ENCODE assay signal across 1 cellular context in the genomic region with DNA sequence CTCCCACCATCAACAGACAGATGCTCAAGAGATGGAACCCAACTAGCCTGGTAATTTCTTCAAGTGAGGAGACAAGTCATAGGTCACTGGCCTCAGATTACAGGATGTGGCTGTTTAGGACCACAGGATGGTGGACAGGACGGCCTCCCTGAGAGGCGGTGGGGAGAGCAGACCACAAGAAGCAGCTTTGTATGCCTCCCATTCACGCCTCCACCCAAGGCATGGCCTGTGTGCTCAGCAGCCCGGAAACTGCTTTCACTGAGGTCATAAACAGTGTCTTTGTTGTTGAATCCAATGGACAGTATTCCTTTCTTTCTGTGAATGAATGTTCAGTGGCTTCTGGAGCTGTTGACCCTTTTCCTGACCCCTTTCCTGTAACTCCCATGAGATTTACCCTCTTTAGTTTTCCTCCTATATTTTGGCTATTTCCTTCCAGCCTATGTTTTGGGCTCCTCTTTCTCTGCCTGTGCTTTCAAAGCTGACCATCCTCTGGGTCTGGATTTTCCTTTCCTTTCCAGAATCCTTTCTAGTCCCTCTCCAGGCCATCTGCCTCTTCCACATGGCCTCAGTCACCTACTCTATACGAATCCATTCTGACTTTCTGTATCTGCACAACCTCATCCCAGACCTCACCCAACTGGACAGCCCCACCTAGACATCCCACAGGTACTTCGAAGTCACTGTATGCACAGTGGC.
TF ChIP-seq lines count a peak whose summit lies in the region.

No MANE protein-coding gene starts in this region.

TF ChIP-seq in HepG2, 621 proteins besides CTCF, POLR2A, EP300 and RAD21 (continued from another document and continues in another):
- TF ChIP-seq, protein P1, sequence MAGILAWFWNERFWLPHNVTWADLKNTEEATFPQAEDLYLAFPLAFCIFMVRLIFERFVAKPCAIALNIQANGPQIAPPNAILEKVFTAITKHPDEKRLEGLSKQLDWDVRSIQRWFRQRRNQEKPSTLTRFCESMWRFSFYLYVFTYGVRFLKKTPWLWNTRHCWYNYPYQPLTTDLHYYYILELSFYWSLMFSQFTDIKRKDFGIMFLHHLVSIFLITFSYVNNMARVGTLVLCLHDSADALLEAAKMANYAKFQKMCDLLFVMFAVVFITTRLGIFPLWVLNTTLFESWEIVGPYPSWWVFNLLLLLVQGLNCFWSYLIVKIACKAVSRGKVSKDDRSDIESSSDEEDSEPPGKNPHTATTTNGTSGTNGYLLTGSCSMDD (CRISPR knock-in tag; IDR thresholded peaks at IDR 0.05), result no peak
- no peak for TF ChIP-seq HNRNPH1 (optimal IDR thresholded peaks at IDR 0.05; ENCODE audit: low read depth, low read length)
- TF ChIP-seq NR2C2 (CRISPR knock-in tag; IDR thresholded peaks at IDR 0.05; ENCODE audit: borderline replicate concordance), result no peak
- TF ChIP-seq GRHL1 (CRISPR knock-in tag; conservative IDR thresholded peaks at IDR 0.05), result no peak
- TF ChIP-seq MIER3 (CRISPR knock-in tag; IDR thresholded peaks at IDR 0.05; ENCODE audit: borderline replicate concordance), result no peak
- TF ChIP-seq SP1 (IDR thresholded peaks at IDR 0.05), result no peak
- TF ChIP-seq SP1 (CRISPR knock-in tag; IDR thresholded peaks at IDR 0.05), result 0 out of 2 replicates have a peak, but pooled peaks have one; percentile 20
- no peak for TF ChIP-seq ZSCAN31 (CRISPR knock-in tag; IDR thresholded peaks at IDR 0.05; ENCODE audit: low read depth)
- no peak for TF ChIP-seq SOX13 (IDR thresholded peaks at IDR 0.05)
- TF ChIP-seq SOX13 (CRISPR knock-in tag; conservative IDR thresholded peaks at IDR 0.05 in 1 of 2, IDR thresholded peaks at IDR 0.05 in 1 of 2), result peak in 1 of 2 experiments; percentile 73; a peak in 2 of 4 replicates
- TF ChIP-seq ZBTB40 (IDR thresholded peaks at IDR 0.05), result no peak
- TF ChIP-seq ZBTB40 (CRISPR knock-in tag; IDR thresholded peaks at IDR 0.05), result no peak
- no peak for TF ChIP-seq MLLT10 (CRISPR knock-in tag; IDR thresholded peaks at IDR 0.05)
- no peak for TF ChIP-seq ZNF646 (CRISPR knock-in tag; IDR thresholded peaks at IDR 0.05)
- no peak for TF ChIP-seq ZNF790 (CRISPR knock-in tag; IDR thresholded peaks at IDR 0.05; ENCODE audit: borderline replicate concordance)
- TF ChIP-seq AFF4 (CRISPR knock-in tag; IDR thresholded peaks at IDR 0.05), result no peak
- TF ChIP-seq, protein P2, sequence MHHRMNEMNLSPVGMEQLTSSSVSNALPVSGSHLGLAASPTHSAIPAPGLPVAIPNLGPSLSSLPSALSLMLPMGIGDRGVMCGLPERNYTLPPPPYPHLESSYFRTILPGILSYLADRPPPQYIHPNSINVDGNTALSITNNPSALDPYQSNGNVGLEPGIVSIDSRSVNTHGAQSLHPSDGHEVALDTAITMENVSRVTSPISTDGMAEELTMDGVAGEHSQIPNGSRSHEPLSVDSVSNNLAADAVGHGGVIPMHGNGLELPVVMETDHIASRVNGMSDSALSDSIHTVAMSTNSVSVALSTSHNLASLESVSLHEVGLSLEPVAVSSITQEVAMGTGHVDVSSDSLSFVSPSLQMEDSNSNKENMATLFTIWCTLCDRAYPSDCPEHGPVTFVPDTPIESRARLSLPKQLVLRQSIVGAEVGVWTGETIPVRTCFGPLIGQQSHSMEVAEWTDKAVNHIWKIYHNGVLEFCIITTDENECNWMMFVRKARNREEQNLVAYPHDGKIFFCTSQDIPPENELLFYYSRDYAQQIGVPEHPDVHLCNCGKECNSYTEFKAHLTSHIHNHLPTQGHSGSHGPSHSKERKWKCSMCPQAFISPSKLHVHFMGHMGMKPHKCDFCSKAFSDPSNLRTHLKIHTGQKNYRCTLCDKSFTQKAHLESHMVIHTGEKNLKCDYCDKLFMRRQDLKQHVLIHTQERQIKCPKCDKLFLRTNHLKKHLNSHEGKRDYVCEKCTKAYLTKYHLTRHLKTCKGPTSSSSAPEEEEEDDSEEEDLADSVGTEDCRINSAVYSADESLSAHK (CRISPR knock-in tag; IDR thresholded peaks at IDR 0.05; ENCODE audit: borderline replicate concordance), result no peak
